In genomic region chr22:21020802-21021429, GRCh38 we compare ENCODE assay signal across 1 cellular context.
TF ChIP-seq lines count a peak whose summit lies in the region.

No MANE protein-coding gene starts in this region.

TF ChIP-seq in HepG2, 621 proteins besides CTCF, POLR2A, EP300 and RAD21:
- TF ChIP-seq STAG1 (CRISPR knock-in tag; IDR thresholded peaks at IDR 0.05) (peak; percentile 22; the same call in 1 of the 2 replicates), ZFX (CRISPR knock-in tag; IDR thresholded peaks at IDR 0.05; ENCODE audit: low read depth) (0 out of 2 replicates have a peak, but pooled peaks have one; percentile 5), ONECUT2 (CRISPR knock-in tag; IDR thresholded peaks at IDR 0.05) (no peak), ZNF710 (CRISPR knock-in tag; IDR thresholded peaks at IDR 0.05; ENCODE audit: borderline replicate concordance) (no peak), PHF8 (CRISPR knock-in tag; IDR thresholded peaks at IDR 0.05) (no peak), HOXA7 (CRISPR knock-in tag; IDR thresholded peaks at IDR 0.05) (no peak), ZFAT (CRISPR knock-in tag; conservative IDR thresholded peaks at IDR 0.05) (no peak), ZNF513 (CRISPR knock-in tag; conservative IDR thresholded peaks at IDR 0.05) (no peak)
